22 cellular contexts compared by ENCODE assay signal in the genomic region with DNA sequence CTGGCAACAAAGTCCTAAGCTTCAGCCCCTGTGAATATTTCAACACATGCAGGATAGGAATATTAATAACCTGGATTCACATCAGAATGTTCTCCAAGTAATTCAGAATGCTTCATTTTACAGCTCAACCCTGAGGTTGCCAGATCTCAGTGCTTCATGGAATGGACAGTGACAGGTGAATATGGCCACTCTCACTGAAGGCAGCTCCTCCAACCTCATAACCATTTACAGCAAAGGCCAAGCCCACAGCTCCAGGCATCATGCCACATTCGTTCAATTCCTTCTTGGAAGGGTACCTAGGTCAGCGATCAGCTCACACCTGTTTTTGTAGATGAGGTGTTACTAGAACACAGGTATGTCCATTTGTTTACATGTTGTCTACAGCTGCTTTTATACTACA. TPM values are rescaled to one million over a fixed set of nuclear protein-coding genes. Genes with fewer than 3 reads are reported as not detected.
"Had no signal": no experiment of that assay in that cellular context is flagged by ENCODE, and none has a peak within 500 bp of the region (broad histone marks: within the 10 kb centered on the region; RNA-seq: fewer than 3 reads in every experiment).

No MANE protein-coding gene starts in this region.

- DNase-seq: activated B cell treated with CpG ODN at 0.5 μM for 24 hours; activated CD4-positive, alpha-beta T cell treated with anti-CD3 and anti-CD28 coated beads for 48 hours; activated CD8-positive, alpha-beta T cell treated with anti-CD3 and anti-CD28 coated beads for 36 hours; activated naive CD4-positive, alpha-beta T cell treated with anti-CD3 and anti-CD28 coated beads for 36 hours; activated T-cell treated with anti-CD3 and anti-CD28 coated beads, Interleukin-2, amount 50 U/mL, for 1 hour; central memory CD4-positive, alpha-beta T cell; colonic mucosa; mammary epithelial cell; right lobe of liver; stimulated activated CD4-positive, alpha-beta T cell treated with anti-CD3 and anti-CD28 coated beads, Interleukin-2, amount 100 ng/mL, for 24 hours; stimulated activated naive CD4-positive, alpha-beta T cell treated with Interleukin-2 at 50 U/mL for 16 hours; T-helper 1 cell; T-helper 9 cell; tibial artery had no signal

- H3K27me3 Mint-ChIP-seq: activated CD8-positive, alpha-beta T cell treated with anti-CD3 and anti-CD28 coated beads for 36 hours had no signal

- H3K27me3 ChIP-seq: body of pancreas, colonic mucosa, right lobe of liver, tibial artery, vagina had no signal

- H3K9me3 Mint-ChIP-seq: activated B cell treated with CpG ODN at 0.5 μM for 24 hours; activated CD8-positive, alpha-beta T cell treated with anti-CD3 and anti-CD28 coated beads for 36 hours; activated naive CD4-positive, alpha-beta T cell treated with anti-CD3 and anti-CD28 coated beads for 36 hours; neural crest cell had no signal

- H3K36me3 ChIP-seq: colonic mucosa, prostate gland, right lobe of liver, tibial artery, vagina had no signal

- H3K4me3 ChIP-seq: body of pancreas, colonic mucosa, prostate gland, right lobe of liver, tibial artery, vagina had no signal

- H3K27ac Mint-ChIP-seq: activated B cell treated with CpG ODN at 0.5 μM for 24 hours; activated CD8-positive, alpha-beta T cell treated with anti-CD3 and anti-CD28 coated beads for 36 hours; activated naive CD4-positive, alpha-beta T cell treated with anti-CD3 and anti-CD28 coated beads for 36 hours had no signal

- ATAC-seq: activated CD8-positive, alpha-beta T cell treated with anti-CD3 and anti-CD28 coated beads for 36 hours; foreskin keratinocyte; right lobe of liver; SK-N-SH treated with all-trans-retinoic acid at 6 μM for 48 hours had no signal

- H3K9me3 ChIP-seq: body of pancreas, colonic mucosa, prostate gland, right lobe of liver, tibial artery, vagina had no signal

- H3K4me3 Mint-ChIP-seq: activated B cell treated with CpG ODN at 0.5 μM for 24 hours; activated CD8-positive, alpha-beta T cell treated with anti-CD3 and anti-CD28 coated beads for 36 hours; activated naive CD4-positive, alpha-beta T cell treated with anti-CD3 and anti-CD28 coated beads for 36 hours; neural crest cell had no signal

- H3K4me1 ChIP-seq: body of pancreas, colonic mucosa, foreskin keratinocyte, prostate gland, right lobe of liver, tibial artery, vagina had no signal

- H3K4me1 Mint-ChIP-seq: activated B cell treated with CpG ODN at 0.5 μM for 24 hours, neural crest cell had no signal

- H3K27ac ChIP-seq: colonic mucosa, foreskin keratinocyte, prostate gland, right lobe of liver, tibial artery, vagina had no signal

RNA-seq across cellular contexts. Expression of gene CLIC5, which starts 17.1 kb away (rescaled TPM):
- total RNA-seq: fibroblast of lung, foreskin keratinocyte, mammary epithelial cell, neural crest cell, osteoblast had no signal
- polyA plus RNA-seq: foreskin keratinocyte, mammary epithelial cell had no signal
